8 cellular contexts compared by ENCODE assay signal in genomic region chr11:59556115-59556882, GRCh38. TPM values are rescaled to one million over a fixed set of nuclear protein-coding genes. Genes with fewer than 3 reads are reported as not detected.
DNase-seq lines count a peak whose midpoint lies in the region; ATAC-seq and TF ChIP-seq lines count a peak whose summit lies in the region.

No MANE protein-coding gene starts in this region.

- H3K4me3 Mint-ChIP-seq in glutamatergic neuron (ENCODE audit: unreplicated experiment), result peak overlapping the region; percentile 88

- H3K27ac Mint-ChIP-seq in glutamatergic neuron (ENCODE audit: unreplicated experiment), result peak overlapping the region; percentile 81

- H3K36me3 ChIP-seq in urinary bladder (ENCODE audit: insufficient read depth), result no peaks in the 10 kb centered on the region

- no peak for TF ChIP-seq CTCF in glutamatergic neuron (IDR thresholded peaks at IDR 0.05; ENCODE audit: partially characterized antibody, unreplicated experiment)

- peaks cover 35% of the 10 kb centered on the region for H3K27me3 Mint-ChIP-seq in glutamatergic neuron (ENCODE audit: unreplicated experiment)

- WGBS in urinary bladder, result 5% methylated on average over 28 of the region's 28 CpGs

- H3K4me3 ChIP-seq in urinary bladder (ENCODE audit: low read depth, low read length), result peak overlapping the region; percentile 24

- H3K4me1 Mint-ChIP-seq in glutamatergic neuron (ENCODE audit: low read depth, unreplicated experiment), result peaks cover 6% of the 10 kb centered on the region

- no peaks in the 10 kb centered on the region for H3K36me3 Mint-ChIP-seq in glutamatergic neuron (ENCODE audit: unreplicated experiment)

- ATAC-seq in HG03521 (IDR thresholded peaks at IDR 0.05; ENCODE audit: unreplicated experiment), result no peak

- no peak overlapping the region for H3K27ac ChIP-seq in urinary bladder (ENCODE audit: low read depth)

- intact Hi-C loops in posterior cingulate gyrus (cut with DNase I), result loop anchor here (10.0 kb wide), 1 partner anchor 199 kb away; the partner anchor contains the start of gene STX3

- peaks cover 41% of the 10 kb centered on the region for H3K9me3 Mint-ChIP-seq in glutamatergic neuron (ENCODE audit: unreplicated experiment)

- H3K4me1 ChIP-seq in urinary bladder (ENCODE audit: insufficient read depth), result no peaks in the 10 kb centered on the region

- DNase-seq in Daoy (ENCODE audit: low read depth) (peak; percentile 87), HUDEP-2 (lab: John Stamatoyannopoulos, UW; ENCODE audit: unreplicated experiment in 76 of 76) (peak in 73 of 76 experiments; percentile 18 to 89 (median 72)), RPMI8226 (peak; percentile 90), glutamatergic neuron (peak; percentile 68), posterior cingulate gyrus (peak in 8 of 10 donors; percentile 47 to 93 (median 66))
- DNase-seq in activated gamma-delta T cell treated with anti-CD3 and anti-CD28 coated beads, Interleukin-2, amount 50 U/mL, for 16 hours (ENCODE audit: low read depth), result peak; percentile 34

RNA-seq across cellular contexts. Expression of gene OR4D9, which starts 45.0 kb away (rescaled TPM):
- not detected in 2 replicates for total RNA-seq in Daoy (2014; rRNA removed; shearing (Covaris generic))
- not detected for total RNA-seq in glutamatergic neuron (ENCODE audit: unreplicated experiment)
- not detected for total RNA-seq in urinary bladder
- not detected for polyA plus RNA-seq in urinary bladder

RNA-seq across cellular contexts. Expression of gene OR4D11, which starts 52.9 kb away (rescaled TPM):
- total RNA-seq in Daoy (2014; rRNA removed; shearing (Covaris generic)), result not detected in 2 replicates
- not detected for total RNA-seq in glutamatergic neuron (ENCODE audit: unreplicated experiment)
- not detected for total RNA-seq in urinary bladder
- polyA plus RNA-seq in urinary bladder, result not detected

RNA-seq across cellular contexts. Expression of gene OSBP, which starts 59.3 kb away (rescaled TPM):
- total RNA-seq in Daoy (2014; rRNA removed; shearing (Covaris generic)), result 21.5 and 23.0 TPM in 2 replicates
- total RNA-seq in glutamatergic neuron (ENCODE audit: unreplicated experiment), result 36.0 TPM
- total RNA-seq in urinary bladder, result 45.2 TPM
- polyA plus RNA-seq in urinary bladder, result 23.3 TPM

Comparison
In these comparisons a context has a peak if more than half of its experiments do, and no peak if none do; other contexts are left out.
1. DNase-seq: peak in every context shown above with its lines; median percentile 90 in RPMI8226; 87 in Daoy; 72 in HUDEP-2; 68 in glutamatergic neuron; 66 in posterior cingulate gyrus; 34 in activated gamma-delta T cell treated with anti-CD3 and anti-CD28 coated beads, Interleukin-2, amount 50 U/mL, for 16 hours.